In the genomic region with DNA sequence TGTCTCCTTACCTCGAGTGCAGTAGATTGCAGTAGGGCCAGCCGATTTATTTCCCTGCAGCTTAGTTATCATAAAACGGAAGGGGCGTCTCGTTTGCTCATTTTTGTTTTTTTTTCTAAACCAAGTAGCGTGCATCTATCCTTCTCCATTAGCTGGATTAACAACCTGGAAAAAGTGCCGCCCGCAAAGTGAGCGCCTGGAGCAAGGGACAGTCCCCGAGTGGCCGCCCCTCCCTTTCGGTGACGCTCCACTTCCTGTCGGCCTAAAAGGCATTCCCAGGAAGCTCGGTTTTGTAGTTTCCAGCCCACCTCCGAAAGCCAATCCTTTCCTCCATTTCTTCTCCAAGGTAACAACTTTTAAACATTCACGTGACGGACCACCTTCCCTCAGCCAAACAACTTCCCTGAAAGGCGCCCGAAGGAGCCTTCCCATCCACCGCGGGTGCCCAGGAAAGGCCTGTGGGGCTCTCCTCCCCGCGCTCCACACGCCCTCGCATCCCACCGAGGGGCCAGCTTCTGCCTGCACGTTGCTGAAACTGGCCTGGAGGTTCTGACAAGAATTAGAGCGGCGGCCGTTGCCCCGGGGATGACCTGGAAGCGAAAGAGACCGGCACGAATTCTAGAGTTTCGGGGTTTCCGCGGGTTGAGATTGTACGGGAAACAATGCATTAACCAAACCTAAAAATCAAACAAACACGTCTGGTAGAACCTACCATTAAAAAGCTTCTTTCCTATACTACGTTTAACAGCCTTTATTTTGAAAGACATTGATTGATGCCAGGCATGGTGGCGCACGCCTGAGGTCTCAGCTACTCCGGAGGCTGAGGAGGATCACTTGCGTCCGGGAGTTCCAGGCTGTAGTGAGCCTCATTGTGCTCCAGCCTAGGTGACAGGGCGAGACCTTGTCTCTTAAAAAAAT, we compare ENCODE assay signal across 1 cellular context.
A peak's percentile ranks its signal among the peaks of the same experiment; 100 is the strongest.
TF ChIP-seq lines count a peak whose summit lies in the region.

A gene with protein sequence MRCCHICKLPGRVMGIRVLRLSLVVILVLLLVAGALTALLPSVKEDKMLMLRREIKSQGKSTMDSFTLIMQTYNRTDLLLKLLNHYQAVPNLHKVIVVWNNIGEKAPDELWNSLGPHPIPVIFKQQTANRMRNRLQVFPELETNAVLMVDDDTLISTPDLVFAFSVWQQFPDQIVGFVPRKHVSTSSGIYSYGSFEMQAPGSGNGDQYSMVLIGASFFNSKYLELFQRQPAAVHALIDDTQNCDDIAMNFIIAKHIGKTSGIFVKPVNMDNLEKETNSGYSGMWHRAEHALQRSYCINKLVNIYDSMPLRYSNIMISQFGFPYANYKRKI (minus strand): TSS at position 221 of the 918 bp plus-strand sequence. CDS start 6,085 bp downstream, outside the sequence.

TF ChIP-seq in HepG2, 621 proteins besides CTCF, POLR2A, EP300 and RAD21 (continued from another document and continues in another):
- TF ChIP-seq, protein P1, sequence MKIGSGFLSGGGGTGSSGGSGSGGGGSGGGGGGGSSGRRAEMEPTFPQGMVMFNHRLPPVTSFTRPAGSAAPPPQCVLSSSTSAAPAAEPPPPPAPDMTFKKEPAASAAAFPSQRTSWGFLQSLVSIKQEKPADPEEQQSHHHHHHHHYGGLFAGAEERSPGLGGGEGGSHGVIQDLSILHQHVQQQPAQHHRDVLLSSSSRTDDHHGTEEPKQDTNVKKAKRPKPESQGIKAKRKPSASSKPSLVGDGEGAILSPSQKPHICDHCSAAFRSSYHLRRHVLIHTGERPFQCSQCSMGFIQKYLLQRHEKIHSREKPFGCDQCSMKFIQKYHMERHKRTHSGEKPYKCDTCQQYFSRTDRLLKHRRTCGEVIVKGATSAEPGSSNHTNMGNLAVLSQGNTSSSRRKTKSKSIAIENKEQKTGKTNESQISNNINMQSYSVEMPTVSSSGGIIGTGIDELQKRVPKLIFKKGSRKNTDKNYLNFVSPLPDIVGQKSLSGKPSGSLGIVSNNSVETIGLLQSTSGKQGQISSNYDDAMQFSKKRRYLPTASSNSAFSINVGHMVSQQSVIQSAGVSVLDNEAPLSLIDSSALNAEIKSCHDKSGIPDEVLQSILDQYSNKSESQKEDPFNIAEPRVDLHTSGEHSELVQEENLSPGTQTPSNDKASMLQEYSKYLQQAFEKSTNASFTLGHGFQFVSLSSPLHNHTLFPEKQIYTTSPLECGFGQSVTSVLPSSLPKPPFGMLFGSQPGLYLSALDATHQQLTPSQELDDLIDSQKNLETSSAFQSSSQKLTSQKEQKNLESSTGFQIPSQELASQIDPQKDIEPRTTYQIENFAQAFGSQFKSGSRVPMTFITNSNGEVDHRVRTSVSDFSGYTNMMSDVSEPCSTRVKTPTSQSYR (CRISPR knock-in tag; IDR thresholded peaks at IDR 0.05; ENCODE audit: borderline replicate concordance): no peak
- TF ChIP-seq, protein P2, sequence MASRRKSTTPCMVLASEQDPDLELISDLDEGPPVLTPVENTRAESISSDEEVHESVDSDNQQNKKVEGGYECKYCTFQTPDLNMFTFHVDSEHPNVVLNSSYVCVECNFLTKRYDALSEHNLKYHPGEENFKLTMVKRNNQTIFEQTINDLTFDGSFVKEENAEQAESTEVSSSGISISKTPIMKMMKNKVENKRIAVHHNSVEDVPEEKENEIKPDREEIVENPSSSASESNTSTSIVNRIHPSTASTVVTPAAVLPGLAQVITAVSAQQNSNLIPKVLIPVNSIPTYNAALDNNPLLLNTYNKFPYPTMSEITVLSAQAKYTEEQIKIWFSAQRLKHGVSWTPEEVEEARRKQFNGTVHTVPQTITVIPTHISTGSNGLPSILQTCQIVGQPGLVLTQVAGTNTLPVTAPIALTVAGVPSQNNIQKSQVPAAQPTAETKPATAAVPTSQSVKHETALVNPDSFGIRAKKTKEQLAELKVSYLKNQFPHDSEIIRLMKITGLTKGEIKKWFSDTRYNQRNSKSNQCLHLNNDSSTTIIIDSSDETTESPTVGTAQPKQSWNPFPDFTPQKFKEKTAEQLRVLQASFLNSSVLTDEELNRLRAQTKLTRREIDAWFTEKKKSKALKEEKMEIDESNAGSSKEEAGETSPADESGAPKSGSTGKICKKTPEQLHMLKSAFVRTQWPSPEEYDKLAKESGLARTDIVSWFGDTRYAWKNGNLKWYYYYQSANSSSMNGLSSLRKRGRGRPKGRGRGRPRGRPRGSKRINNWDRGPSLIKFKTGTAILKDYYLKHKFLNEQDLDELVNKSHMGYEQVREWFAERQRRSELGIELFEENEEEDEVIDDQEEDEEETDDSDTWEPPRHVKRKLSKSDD (CRISPR knock-in tag; IDR thresholded peaks at IDR 0.05; ENCODE audit: low read depth): no peak
- peak; percentile 42; the same call in 1 of the 2 replicates for TF ChIP-seq ZNF451 (CRISPR knock-in tag; IDR thresholded peaks at IDR 0.05)
- peak; percentile 79 for TF ChIP-seq POLR2G (IDR thresholded peaks at IDR 0.05; ENCODE audit: low read depth, low read length)
- 0 out of 2 replicates have a peak, but pooled peaks have one; percentile 67 for TF ChIP-seq ZNF44 (CRISPR knock-in tag; IDR thresholded peaks at IDR 0.05)
- TF ChIP-seq, protein P3, sequence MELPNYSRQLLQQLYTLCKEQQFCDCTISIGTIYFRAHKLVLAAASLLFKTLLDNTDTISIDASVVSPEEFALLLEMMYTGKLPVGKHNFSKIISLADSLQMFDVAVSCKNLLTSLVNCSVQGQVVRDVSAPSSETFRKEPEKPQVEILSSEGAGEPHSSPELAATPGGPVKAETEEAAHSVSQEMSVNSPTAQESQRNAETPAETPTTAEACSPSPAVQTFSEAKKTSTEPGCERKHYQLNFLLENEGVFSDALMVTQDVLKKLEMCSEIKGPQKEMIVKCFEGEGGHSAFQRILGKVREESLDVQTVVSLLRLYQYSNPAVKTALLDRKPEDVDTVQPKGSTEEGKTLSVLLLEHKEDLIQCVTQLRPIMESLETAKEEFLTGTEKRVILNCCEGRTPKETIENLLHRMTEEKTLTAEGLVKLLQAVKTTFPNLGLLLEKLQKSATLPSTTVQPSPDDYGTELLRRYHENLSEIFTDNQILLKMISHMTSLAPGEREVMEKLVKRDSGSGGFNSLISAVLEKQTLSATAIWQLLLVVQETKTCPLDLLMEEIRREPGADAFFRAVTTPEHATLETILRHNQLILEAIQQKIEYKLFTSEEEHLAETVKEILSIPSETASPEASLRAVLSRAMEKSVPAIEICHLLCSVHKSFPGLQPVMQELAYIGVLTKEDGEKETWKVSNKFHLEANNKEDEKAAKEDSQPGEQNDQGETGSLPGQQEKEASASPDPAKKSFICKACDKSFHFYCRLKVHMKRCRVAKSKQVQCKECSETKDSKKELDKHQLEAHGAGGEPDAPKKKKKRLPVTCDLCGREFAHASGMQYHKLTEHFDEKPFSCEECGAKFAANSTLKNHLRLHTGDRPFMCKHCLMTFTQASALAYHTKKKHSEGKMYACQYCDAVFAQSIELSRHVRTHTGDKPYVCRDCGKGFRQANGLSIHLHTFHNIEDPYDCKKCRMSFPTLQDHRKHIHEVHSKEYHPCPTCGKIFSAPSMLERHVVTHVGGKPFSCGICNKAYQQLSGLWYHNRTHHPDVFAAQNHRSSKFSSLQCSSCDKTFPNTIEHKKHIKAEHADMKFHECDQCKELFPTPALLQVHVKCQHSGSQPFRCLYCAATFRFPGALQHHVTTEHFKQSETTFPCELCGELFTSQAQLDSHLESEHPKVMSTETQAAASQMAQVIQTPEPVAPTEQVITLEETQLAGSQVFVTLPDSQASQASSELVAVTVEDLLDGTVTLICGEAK (IDR thresholded peaks at IDR 0.05): no peak
- TF ChIP-seq, protein P3 (CRISPR knock-in tag; IDR thresholded peaks at IDR 0.05): peak; percentile 14; the same call in 1 of the 2 replicates
- peak; percentile 61 for TF ChIP-seq GABPA (IDR thresholded peaks at IDR 0.05; ENCODE audit: low read depth, low read length)
- TF ChIP-seq GABPA (CRISPR knock-in tag; IDR thresholded peaks at IDR 0.05; ENCODE audit: low read depth): peak; percentile 91
- TF ChIP-seq, protein P4, sequence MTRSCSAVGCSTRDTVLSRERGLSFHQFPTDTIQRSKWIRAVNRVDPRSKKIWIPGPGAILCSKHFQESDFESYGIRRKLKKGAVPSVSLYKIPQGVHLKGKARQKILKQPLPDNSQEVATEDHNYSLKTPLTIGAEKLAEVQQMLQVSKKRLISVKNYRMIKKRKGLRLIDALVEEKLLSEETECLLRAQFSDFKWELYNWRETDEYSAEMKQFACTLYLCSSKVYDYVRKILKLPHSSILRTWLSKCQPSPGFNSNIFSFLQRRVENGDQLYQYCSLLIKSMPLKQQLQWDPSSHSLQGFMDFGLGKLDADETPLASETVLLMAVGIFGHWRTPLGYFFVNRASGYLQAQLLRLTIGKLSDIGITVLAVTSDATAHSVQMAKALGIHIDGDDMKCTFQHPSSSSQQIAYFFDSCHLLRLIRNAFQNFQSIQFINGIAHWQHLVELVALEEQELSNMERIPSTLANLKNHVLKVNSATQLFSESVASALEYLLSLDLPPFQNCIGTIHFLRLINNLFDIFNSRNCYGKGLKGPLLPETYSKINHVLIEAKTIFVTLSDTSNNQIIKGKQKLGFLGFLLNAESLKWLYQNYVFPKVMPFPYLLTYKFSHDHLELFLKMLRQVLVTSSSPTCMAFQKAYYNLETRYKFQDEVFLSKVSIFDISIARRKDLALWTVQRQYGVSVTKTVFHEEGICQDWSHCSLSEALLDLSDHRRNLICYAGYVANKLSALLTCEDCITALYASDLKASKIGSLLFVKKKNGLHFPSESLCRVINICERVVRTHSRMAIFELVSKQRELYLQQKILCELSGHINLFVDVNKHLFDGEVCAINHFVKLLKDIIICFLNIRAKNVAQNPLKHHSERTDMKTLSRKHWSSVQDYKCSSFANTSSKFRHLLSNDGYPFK (CRISPR knock-in tag; IDR thresholded peaks at IDR 0.05; ENCODE audit: borderline replicate concordance): peak; percentile 85; the same call in 1 of the 2 replicates
- TF ChIP-seq, protein P5, sequence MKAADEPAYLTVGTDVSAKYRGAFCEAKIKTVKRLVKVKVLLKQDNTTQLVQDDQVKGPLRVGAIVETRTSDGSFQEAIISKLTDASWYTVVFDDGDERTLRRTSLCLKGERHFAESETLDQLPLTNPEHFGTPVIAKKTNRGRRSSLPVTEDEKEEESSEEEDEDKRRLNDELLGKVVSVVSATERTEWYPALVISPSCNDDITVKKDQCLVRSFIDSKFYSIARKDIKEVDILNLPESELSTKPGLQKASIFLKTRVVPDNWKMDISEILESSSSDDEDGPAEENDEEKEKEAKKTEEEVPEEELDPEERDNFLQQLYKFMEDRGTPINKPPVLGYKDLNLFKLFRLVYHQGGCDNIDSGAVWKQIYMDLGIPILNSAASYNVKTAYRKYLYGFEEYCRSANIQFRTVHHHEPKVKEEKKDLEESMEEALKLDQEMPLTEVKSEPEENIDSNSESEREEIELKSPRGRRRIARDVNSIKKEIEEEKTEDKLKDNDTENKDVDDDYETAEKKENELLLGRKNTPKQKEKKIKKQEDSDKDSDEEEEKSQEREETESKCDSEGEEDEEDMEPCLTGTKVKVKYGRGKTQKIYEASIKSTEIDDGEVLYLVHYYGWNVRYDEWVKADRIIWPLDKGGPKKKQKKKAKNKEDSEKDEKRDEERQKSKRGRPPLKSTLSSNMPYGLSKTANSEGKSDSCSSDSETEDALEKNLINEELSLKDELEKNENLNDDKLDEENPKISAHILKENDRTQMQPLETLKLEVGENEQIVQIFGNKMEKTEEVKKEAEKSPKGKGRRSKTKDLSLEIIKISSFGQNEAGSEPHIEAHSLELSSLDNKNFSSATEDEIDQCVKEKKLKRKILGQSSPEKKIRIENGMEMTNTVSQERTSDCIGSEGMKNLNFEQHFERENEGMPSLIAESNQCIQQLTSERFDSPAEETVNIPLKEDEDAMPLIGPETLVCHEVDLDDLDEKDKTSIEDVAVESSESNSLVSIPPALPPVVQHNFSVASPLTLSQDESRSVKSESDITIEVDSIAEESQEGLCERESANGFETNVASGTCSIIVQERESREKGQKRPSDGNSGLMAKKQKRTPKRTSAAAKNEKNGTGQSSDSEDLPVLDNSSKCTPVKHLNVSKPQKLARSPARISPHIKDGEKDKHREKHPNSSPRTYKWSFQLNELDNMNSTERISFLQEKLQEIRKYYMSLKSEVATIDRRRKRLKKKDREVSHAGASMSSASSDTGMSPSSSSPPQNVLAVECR (CRISPR knock-in tag; IDR thresholded peaks at IDR 0.05; ENCODE audit: borderline replicate concordance): peak; percentile 90
- peak; percentile 51; the same call in 1 of the 2 replicates for TF ChIP-seq CBX5 (CRISPR knock-in tag; IDR thresholded peaks at IDR 0.05; ENCODE audit: borderline replicate concordance)
- TF ChIP-seq HDAC1 (CRISPR knock-in tag; IDR thresholded peaks at IDR 0.05): peak; percentile 84
- peak; percentile 89 for TF ChIP-seq SRF (IDR thresholded peaks at IDR 0.05; ENCODE audit: low read depth, low read length)
- TF ChIP-seq ELF4 (CRISPR knock-in tag; IDR thresholded peaks at IDR 0.05; ENCODE audit: borderline replicate concordance): no peak
- peak; percentile 56; the same call in 1 of the 2 replicates for TF ChIP-seq BORCS8-MEF2B (CRISPR knock-in tag; IDR thresholded peaks at IDR 0.05)
- TF ChIP-seq ZNF350 (CRISPR knock-in tag; IDR thresholded peaks at IDR 0.05; ENCODE audit: borderline replicate concordance, low read depth): peak; percentile 76
- peak; percentile 88; the same call in 2 of the 3 replicates for TF ChIP-seq MXI1 (IDR thresholded peaks at IDR 0.05; ENCODE audit: borderline replicate concordance, low read depth, low read length)
- 0 out of 2 replicates have a peak, but pooled peaks have one; percentile 22 for TF ChIP-seq ZNF547 (CRISPR knock-in tag; IDR thresholded peaks at IDR 0.05)
- no peak for TF ChIP-seq ZNF567 (CRISPR knock-in tag; IDR thresholded peaks at IDR 0.05; ENCODE audit: borderline replicate concordance)
- TF ChIP-seq RARA (CRISPR knock-in tag; IDR thresholded peaks at IDR 0.05): no peak
- peak; percentile 91 for TF ChIP-seq GABPB1 (CRISPR knock-in tag; IDR thresholded peaks at IDR 0.05)
